In the genomic region with DNA sequence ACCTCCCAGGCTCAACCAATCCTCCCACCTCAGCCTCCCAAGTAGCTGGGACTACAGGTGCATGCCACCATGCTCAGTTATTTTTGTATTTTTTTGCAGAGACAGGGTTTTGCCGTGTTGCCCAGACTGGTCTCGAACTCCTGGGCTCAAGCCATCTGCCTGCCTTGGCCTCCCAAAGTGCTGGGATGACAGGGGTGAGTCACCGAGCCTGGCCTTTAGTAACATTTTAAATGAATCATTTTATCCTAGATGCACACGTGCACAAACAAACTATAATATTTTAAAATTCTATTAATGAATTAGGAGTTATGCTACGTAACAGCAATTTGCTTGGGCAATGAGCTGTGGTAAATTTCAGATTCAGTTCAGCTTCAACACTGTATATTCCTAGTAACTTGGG, we compare ENCODE assay signal across 16 cellular contexts.
DNase-seq lines count a peak whose midpoint lies in the region; ATAC-seq and TF ChIP-seq lines count a peak whose summit lies in the region.
"Had no signal": no experiment of that assay in that cellular context is flagged by ENCODE, and none has a peak within 500 bp of the region (broad histone marks: within the 10 kb centered on the region; RNA-seq: fewer than 3 reads in every experiment).

No MANE protein-coding gene starts in this region.

- TF ChIP-seq CTCF in fibroblast of mammary gland (conservative IDR thresholded peaks at IDR 0.05; ENCODE audit: control insufficient read depth, insufficient read depth, low read depth, low read length) (no peak), right atrium auricular region (IDR thresholded peaks at IDR 0.05) (no peak)

- no peak overlapping the region for H3K27ac Mint-ChIP-seq in activated naive CD4-positive, alpha-beta T cell treated with anti-CD3 and anti-CD28 coated beads for 36 hours
- H3K27ac Mint-ChIP-seq: CD4-positive, alpha-beta memory T cell had no signal

- no peaks in the 10 kb centered on the region for H3K4me1 ChIP-seq in right atrium auricular region
- H3K4me1 ChIP-seq: HAP-1 had no signal

- H3K4me1 Mint-ChIP-seq in activated naive CD4-positive, alpha-beta T cell treated with anti-CD3 and anti-CD28 coated beads for 36 hours (ENCODE audit: low read depth), result peaks cover under 1% of the 10 kb centered on the region
- H3K4me1 Mint-ChIP-seq: CD4-positive, alpha-beta memory T cell had no signal

- intact Hi-C loops in activated naive CD4-positive, alpha-beta T cell treated with anti-CD3 and anti-CD28 coated beads for 36 hours (cut with micrococcal nuclease), result no loop called here

- no peaks in the 10 kb centered on the region for H3K9me3 Mint-ChIP-seq in activated naive CD4-positive, alpha-beta T cell treated with anti-CD3 and anti-CD28 coated beads for 36 hours

- no peak overlapping the region for H3K4me3 Mint-ChIP-seq in activated naive CD4-positive, alpha-beta T cell treated with anti-CD3 and anti-CD28 coated beads for 36 hours
- H3K4me3 Mint-ChIP-seq: CD4-positive, alpha-beta memory T cell had no signal

- no peak overlapping the region for H3K27ac ChIP-seq in right atrium auricular region
- H3K27ac ChIP-seq: C4-2B had no signal

- H3K27me3 ChIP-seq in MG63, result no peaks in the 10 kb centered on the region
- no peaks in the 10 kb centered on the region for H3K27me3 ChIP-seq in right atrium auricular region

- H3K27me3 Mint-ChIP-seq in activated naive CD4-positive, alpha-beta T cell treated with anti-CD3 and anti-CD28 coated beads for 36 hours (ENCODE audit: low read depth), result no peaks in the 10 kb centered on the region

- CTCF ChIA-PET in activated naive CD4-positive, alpha-beta T cell treated with anti-CD3 and anti-CD28 coated beads for 36 hours (lab: Charles Lee), result interaction anchor here (0.7 kb wide), 1 partner anchor 626 kb away, joined by 3 read pairs; no protein-coding TSS in a partner anchor

- H3K4me3 ChIP-seq in MG63 (no peak overlapping the region), fibroblast of mammary gland (ENCODE audit: control insufficient read depth, low read depth, low read length) (no peak overlapping the region), right atrium auricular region (no peak overlapping the region)
- H3K4me3 ChIP-seq: HAP-1, K562 had no signal

- ATAC-seq in activated CD4-positive, CD25-positive, alpha-beta regulatory T cell treated with anti-CD3 and anti-CD28 coated beads, Interleukin-2, amount 50 U/mL, for 24 hours, result no peak
- ATAC-seq: K562 had no signal

- H3K9me3 ChIP-seq in MG63 (no peaks in the 10 kb centered on the region), right atrium auricular region (no peaks in the 10 kb centered on the region)
- H3K9me3 ChIP-seq: HAP-1 had no signal

- peak; percentile 28 for DNase-seq in EH (ENCODE audit: low read depth)
- peak; percentile 10 for DNase-seq in ELR (ENCODE audit: low read depth)
- peak; percentile 62 for DNase-seq in MG63
- peak; percentile 41 for DNase-seq in fibroblast of mammary gland (ENCODE audit: low read depth)
- no peak for DNase-seq in stimulated activated CD4-positive, alpha-beta T cell treated with anti-CD3 and anti-CD28 coated beads, Interleukin-4, amount 100 ng/mL, for 4 hours
- DNase-seq in activated naive CD4-positive, alpha-beta T cell treated with anti-CD3 and anti-CD28 coated beads for 36 hours, result no peak
- no peak for DNase-seq in right atrium auricular region (ENCODE audit: low spot score)
- DNase-seq: AML-193; CD4-positive, alpha-beta memory T cell; DMS153; DMS79; IMR-90 had no signal

- no peaks in the 10 kb centered on the region for H3K36me3 ChIP-seq in MG63
- H3K36me3 ChIP-seq in right atrium auricular region, result no peaks in the 10 kb centered on the region
- H3K36me3 ChIP-seq: HAP-1 had no signal

- H3K36me3 Mint-ChIP-seq in activated naive CD4-positive, alpha-beta T cell treated with anti-CD3 and anti-CD28 coated beads for 36 hours (ENCODE audit: low read depth), result no peaks in the 10 kb centered on the region
- H3K36me3 Mint-ChIP-seq: CD4-positive, alpha-beta memory T cell had no signal

Comparison
In these comparisons a context has a peak if more than half of its experiments do, and no peak if none do; other contexts are left out.
1. DNase-seq: peak in EH (single experiment), ELR (single experiment), MG63 (single experiment) and fibroblast of mammary gland (single experiment); none in stimulated activated CD4-positive, alpha-beta T cell treated with anti-CD3 and anti-CD28 coated beads, Interleukin-4, amount 100 ng/mL, for 4 hours (0 of 2), activated naive CD4-positive, alpha-beta T cell treated with anti-CD3 and anti-CD28 coated beads for 36 hours (single experiment) and right atrium auricular region (single experiment).